In the genomic region with DNA sequence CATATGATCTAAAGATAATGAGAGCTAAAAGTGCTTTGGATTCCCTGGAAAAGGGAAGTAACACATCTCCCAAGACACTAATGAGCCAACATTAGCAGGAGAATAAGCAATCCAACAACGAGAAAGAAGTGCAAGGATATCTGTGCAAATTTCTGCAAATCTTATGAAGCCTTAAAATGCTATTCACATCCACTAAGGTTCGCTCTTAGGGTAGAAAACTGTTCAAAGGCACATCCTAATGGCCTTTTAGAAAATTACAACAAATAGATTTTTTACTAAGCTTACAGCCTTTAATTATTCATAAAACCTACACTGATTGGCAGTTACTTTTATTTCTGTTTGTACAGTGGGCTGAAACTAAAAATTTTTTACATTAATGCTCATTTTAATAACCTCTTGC, we compare ENCODE assay signal across 21 cellular contexts.
A peak's percentile ranks its signal among the peaks of the same experiment; 100 is the strongest.
DNase-seq lines count a peak whose midpoint lies in the region; ATAC-seq, FAIRE-seq and TF ChIP-seq lines count a peak whose summit lies in the region.
"Had no signal": no experiment of that assay in that cellular context is flagged by ENCODE, and none has a peak within 500 bp of the region (broad histone marks: within the 10 kb centered on the region; RNA-seq: fewer than 3 reads in every experiment).

No MANE protein-coding gene starts in this region.

- DNase-seq in BE2C (no peak), LNCaP clone FGC (ENCODE audit: low read depth) (no peak), choroid plexus epithelial cell (ENCODE audit: low read depth) (peak; percentile 36), pancreas (no peak), kidney tubule cell (ENCODE audit: low spot score) (no peak)
- DNase-seq in stimulated activated CD4-positive, alpha-beta T cell treated with anti-CD3 and anti-CD28 coated beads, Interleukin-2, amount 100 ng/mL, for 48 hours = no peak
- DNase-seq: activated B cell treated with CpG ODN at 0.5 μM for 24 hours; activated CD8-positive, alpha-beta T cell treated with anti-CD3 and anti-CD28 coated beads, Interleukin-2, amount 10 ng/mL, durations not matched to agents 7 days and 5 days; activated T-cell treated with anti-CD3 and anti-CD28 coated beads, Interleukin-2, amount 50 U/mL, for 72 hours; effector CD8-positive, alpha-beta T cell; GOT3; Karpas-422; left colon; mucosa of descending colon; NCI-H2227 treated with DMSO at 0.1 percent for 48 hours; SHP77; T-helper 2 cell had no signal

- H3K4me1 ChIP-seq in BE2C (peaks cover 13% of the 10 kb centered on the region), pancreas (peaks cover 18 to 27% (median 24%) of the 10 kb centered on the region in 3 donors)

- peak; percentile 31 to 68 (median 62) for ATAC-seq in pancreas
- ATAC-seq in GM18870 (IDR thresholded peaks at IDR 0.05; ENCODE audit: unreplicated experiment) = no peak
- ATAC-seq in HG03457 (IDR thresholded peaks at IDR 0.05; ENCODE audit: unreplicated experiment) = no peak
- ATAC-seq: activated CD8-positive, alpha-beta T cell treated with anti-CD3 and anti-CD28 coated beads, Interleukin-2, amount 10 ng/mL, durations not matched to agents 7 days and 5 days; activated T-cell treated with anti-CD3 and anti-CD28 coated beads, Interleukin-2, amount 50 U/mL, for 72 hours; left colon had no signal

- H3K36me3 ChIP-seq in BE2C = peaks cover 17% of the 10 kb centered on the region
- no peaks in the 10 kb centered on the region for H3K36me3 ChIP-seq in pancreas
- H3K36me3 ChIP-seq: neutrophil had no signal

- no peaks in the 10 kb centered on the region for H3K27me3 ChIP-seq in BE2C
- H3K27me3 ChIP-seq in pancreas = no peaks in the 10 kb centered on the region
- H3K27me3 ChIP-seq: neutrophil had no signal

- H3K4me3 ChIP-seq in BE2C (ENCODE audit: low read depth, low read length) (no peak overlapping the region), LNCaP clone FGC (ENCODE audit: low read depth, low read length) (no peak overlapping the region), choroid plexus epithelial cell (ENCODE audit: low read depth, low read length) (no peak overlapping the region), pancreas (no peak overlapping the region)
- H3K4me3 ChIP-seq: mucosa of descending colon had no signal

- WGBS in pancreas, 2 donors = 33 to 35% methylated on average over 2 of the region's 2 CpGs

- no peaks in the 10 kb centered on the region; the same call in 1 of the 2 replicates for H3K9me3 ChIP-seq in BE2C
- no peaks in the 10 kb centered on the region for H3K9me3 ChIP-seq in pancreas
- H3K9me3 ChIP-seq: mucosa of descending colon, neutrophil had no signal

- H3K27ac ChIP-seq in pancreas = peak overlapping the region in 2 of 4 donors; percentile 75 to 84
- H3K27ac ChIP-seq: neutrophil had no signal

- FAIRE-seq in pancreas (lab: Jason Lieb, UNC) = no peak
- FAIRE-seq: bronchial epithelial cell had no signal

- 0 out of 2 replicates have a peak, but pooled peaks have one; percentile 12 for TF ChIP-seq CTCF in BE2C (IDR thresholded peaks at IDR 0.05; ENCODE audit: low read depth, low read length)
- TF ChIP-seq CTCF in LNCaP clone FGC (IDR thresholded peaks at IDR 0.05; ENCODE audit: control insufficient read depth, extremely low read depth, insufficient read depth) = peak; percentile 4; the same call in 1 of the 2 replicates
- no peak for TF ChIP-seq CTCF in choroid plexus epithelial cell (conservative IDR thresholded peaks at IDR 0.05; ENCODE audit: low read depth, low read length)
- TF ChIP-seq CTCF in pancreas (IDR thresholded peaks at IDR 0.05) = no peak

- intact Hi-C loops in pancreas (cut with DNase I) = no loop called here

Comparison
In these comparisons a context has a peak if more than half of its experiments do, and no peak if none do; other contexts are left out.
1. CTCF ChIP-seq: peak in BE2C (single experiment) and LNCaP clone FGC (single experiment); none in choroid plexus epithelial cell (single experiment) and pancreas (0 of 4).
2. ATAC-seq: peak in pancreas (4 of 4); none in GM18870 (single experiment) and HG03457 (single experiment).